ENCODE assay signal across 8 cellular contexts in the genomic region with DNA sequence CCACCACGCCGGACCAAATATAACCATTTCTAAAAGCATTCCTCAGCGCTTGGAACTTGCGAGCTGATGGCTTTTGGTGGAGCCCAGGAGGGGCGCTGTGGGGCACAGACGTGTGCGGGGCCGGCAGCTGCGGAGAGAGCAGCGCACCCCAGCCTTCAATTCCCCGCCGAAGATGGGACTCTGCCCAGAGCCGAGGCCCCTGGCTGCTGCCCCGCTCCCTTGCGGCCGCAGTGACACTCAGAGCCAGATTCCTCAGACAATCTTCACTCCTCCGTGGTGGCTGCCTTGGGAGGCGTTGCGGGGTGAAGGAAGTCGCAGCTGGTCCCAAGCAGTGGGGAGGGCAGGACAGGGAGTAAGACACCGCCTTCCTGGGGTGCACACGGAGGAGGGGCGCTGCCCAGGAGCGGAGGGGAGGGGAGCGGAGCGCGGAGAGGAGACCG.
DNase-seq lines count a peak whose midpoint lies in the region; ATAC-seq lines count a peak whose summit lies in the region.

No MANE protein-coding gene starts in this region.

- DNase-seq in activated CD4-positive, alpha-beta T cell treated with anti-CD3 and anti-CD28 coated beads, Interleukin-2, amount 50 U/mL, for 1 hour = peak; percentile 58
- DNase-seq in ecto neural progenitor cell (ENCODE audit: low spot score) (peak; percentile 78), left kidney (ENCODE audit: low read depth, low spot score) (peak; percentile 89)
- peak; percentile 34 to 41 for DNase-seq in stimulated activated CD4-positive, alpha-beta T cell treated with anti-CD3 and anti-CD28 coated beads, Interleukin-1b, Interleukin-23, amount 100 ng/mL, for 4 hours (ENCODE audit: low read depth in 2 of 2)

- peaks cover 14% of the 10 kb centered on the region; the same call in 1 of the 2 replicates for H4K20me1 ChIP-seq in BLaER1

- H3K4me3 ChIP-seq in BLaER1 = peak overlapping the region; percentile 61

- no peak overlapping the region for H3K9ac ChIP-seq in BLaER1

- H3K27me3 ChIP-seq in BLaER1 = peaks cover 68% of the 10 kb centered on the region

- peaks cover 28% of the 10 kb centered on the region for H3K4me1 ChIP-seq in BLaER1

- peaks cover 28% of the 10 kb centered on the region for H3K9me3 ChIP-seq in BLaER1

- no peak overlapping the region for H3K27ac ChIP-seq in BLaER1

- peak overlapping the region; percentile 84 for H3K4me2 ChIP-seq in BLaER1

- no peaks in the 10 kb centered on the region for H3K36me3 ChIP-seq in BLaER1

- ATAC-seq in HG02759 (IDR thresholded peaks at IDR 0.05; ENCODE audit: unreplicated experiment) (peak; percentile 51), GM21367 (IDR thresholded peaks at IDR 0.05; ENCODE audit: unreplicated experiment) (no peak), HG03097 (IDR thresholded peaks at IDR 0.05; ENCODE audit: low FRiP score, unreplicated experiment) (no peak)

Comparison
In these comparisons a context has a peak if more than half of its experiments do, and no peak if none do; other contexts are left out.
1. DNase-seq: peak in every context shown above with its lines; median percentile 89 in left kidney; 78 in ecto neural progenitor cell; 58 in activated CD4-positive, alpha-beta T cell treated with anti-CD3 and anti-CD28 coated beads, Interleukin-2, amount 50 U/mL, for 1 hour; 38 in stimulated activated CD4-positive, alpha-beta T cell treated with anti-CD3 and anti-CD28 coated beads, Interleukin-1b, Interleukin-23, amount 100 ng/mL, for 4 hours.